ENCODE assay signal across 3 cellular contexts in genomic region chr22:39869797-39870196, GRCh38. TPM values are rescaled to one million over a fixed set of nuclear protein-coding genes. Genes with fewer than 3 reads are reported as not detected.
"Had no signal": no experiment of that assay in that cellular context is flagged by ENCODE, and none has a peak within 500 bp of the region (broad histone marks: within the 10 kb centered on the region; RNA-seq: fewer than 3 reads in every experiment).

No MANE protein-coding gene starts in this region.

RNA-seq across cellular contexts. Expression of gene ENTHD1, which starts 23.8 kb away (rescaled TPM):
- total RNA-seq: activated B cell treated with CpG ODN at 0.5 μM for 24 hours, T-helper 17 cell, WTC11 had no signal
